Comparison of ENCODE assay signal across 15 cellular contexts in the genomic region with DNA sequence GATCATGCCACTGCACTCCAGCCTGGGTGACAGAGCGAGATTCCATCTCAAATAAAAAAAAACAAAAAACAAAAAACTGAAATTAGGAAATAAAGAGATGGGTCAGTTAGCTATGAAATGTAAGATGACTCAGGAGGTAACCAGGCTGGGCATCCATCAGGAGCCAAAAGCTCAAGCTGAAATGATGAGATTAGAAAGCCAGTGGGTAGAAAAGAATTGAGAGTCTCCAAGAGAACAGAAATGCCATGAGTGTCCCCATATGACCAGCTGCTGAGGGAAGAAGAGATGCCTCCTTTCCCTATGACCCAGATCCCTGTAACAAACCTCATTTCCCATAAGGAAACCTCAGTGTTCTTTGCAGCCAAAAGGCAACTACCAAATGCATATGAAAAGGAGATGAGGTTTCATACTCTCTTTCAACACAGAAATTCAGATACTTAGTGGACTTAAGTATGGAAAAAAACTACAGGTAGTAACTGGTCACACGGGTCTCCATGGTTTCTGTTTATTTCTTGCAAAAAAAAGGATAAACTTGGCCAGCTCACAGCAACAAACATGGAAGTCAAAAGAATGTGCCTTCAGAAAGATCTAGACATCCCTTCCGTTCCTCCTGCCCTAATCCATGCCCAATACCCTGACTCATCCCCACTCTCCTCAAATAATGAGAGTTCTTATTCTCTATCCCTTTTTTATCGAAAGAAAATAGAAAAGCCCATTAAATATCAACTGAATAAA. TPM values are rescaled to one million over a fixed set of nuclear protein-coding genes. Genes with fewer than 3 reads are reported as not detected.
DNase-seq lines count a peak whose midpoint lies in the region; ATAC-seq, FAIRE-seq and TF ChIP-seq lines count a peak whose summit lies in the region.
"Had no signal": no experiment of that assay in that cellular context is flagged by ENCODE, and none has a peak within 500 bp of the region (broad histone marks: within the 10 kb centered on the region; RNA-seq: fewer than 3 reads in every experiment).

No MANE protein-coding gene starts in this region.

- H3K4me1 ChIP-seq in keratinocyte (ENCODE audit: control insufficient read depth, extremely low read depth, insufficient read depth, low read length) (peaks cover 30% of the 10 kb centered on the region), body of pancreas (peaks cover 75% of the 10 kb centered on the region)

- no peak overlapping the region for H3K4me3 Mint-ChIP-seq in central memory CD8-positive, alpha-beta T cell
- no peak overlapping the region for H3K4me3 Mint-ChIP-seq in CD4-positive, alpha-beta T cell
- H3K4me3 Mint-ChIP-seq: memory B cell had no signal

- H3K27ac ChIP-seq in keratinocyte (ENCODE audit: control insufficient read depth, insufficient read depth, low read length) (peak overlapping the region; percentile 53), body of pancreas (no peak overlapping the region)
- no peak overlapping the region for H3K27ac ChIP-seq in CD4-positive, alpha-beta T cell (ENCODE audit: low read depth, low read length)

- intact Hi-C loops in CD4-positive, alpha-beta T cell (cut with DNase I, micrococcal nuclease), result no loop called here
- intact Hi-C loops in body of pancreas (cut with DNase I), result no loop called here

- peak; percentile 44 for DNase-seq in AG09309 (ENCODE audit: low read depth)
- peak; percentile 82 for DNase-seq in LHCN-M2 (ENCODE audit: low read depth)
- DNase-seq in central memory CD8-positive, alpha-beta T cell (ENCODE audit: low spot score in 2 of 2), result no peak
- DNase-seq in keratinocyte (ENCODE audit: low read depth, low spot score), result no peak
- DNase-seq in NCI-H510A treated with DMSO at 0.1 percent for 48 hours (lab: John Stamatoyannopoulos, UW), result no peak
- no peak for DNase-seq in CD4-positive, alpha-beta T cell
- DNase-seq in body of pancreas, result no peak
- no peak for DNase-seq in stimulated activated naive CD4-positive, alpha-beta T cell (lab: John Stamatoyannopoulos, UW)
- DNase-seq: activated CD4-positive, alpha-beta T cell treated with anti-CD3 and anti-CD28 coated beads, Interleukin-2, amount 50 U/mL, for 4 hours; KG1; NCI-H187 treated with DMSO at 0.1 percent for 48 hours; NCI-H69; nucleus accumbens had no signal

- no peaks in the 10 kb centered on the region for H3K9me3 Mint-ChIP-seq in central memory CD8-positive, alpha-beta T cell
- no peaks in the 10 kb centered on the region for H3K9me3 Mint-ChIP-seq in CD4-positive, alpha-beta T cell
- H3K9me3 Mint-ChIP-seq: memory B cell had no signal

- dilution Hi-C loops in keratinocyte (cut with MboI; ENCODE audit: extremely low pct_ligation_motif_present, low sequenced_read_pairs), result no loop called here

- peaks cover 33% of the 10 kb centered on the region for H3K4me1 Mint-ChIP-seq in central memory CD8-positive, alpha-beta T cell
- H3K4me1 Mint-ChIP-seq in CD4-positive, alpha-beta T cell (ENCODE audit: low read depth), result peaks cover 3% of the 10 kb centered on the region

- H3K9me3 ChIP-seq in keratinocyte (ENCODE audit: control insufficient read depth, low read depth, low read length) (no peaks in the 10 kb centered on the region), body of pancreas (no peaks in the 10 kb centered on the region)
- H3K9me3 ChIP-seq in CD4-positive, alpha-beta T cell (ENCODE audit: control insufficient read depth, low read length), result no peaks in the 10 kb centered on the region

- no peaks in the 10 kb centered on the region for H4K20me1 ChIP-seq in keratinocyte (ENCODE audit: control insufficient read depth, extremely low read depth, insufficient read depth, low read length)

- TF ChIP-seq POLR2A in body of pancreas (IDR thresholded peaks at IDR 0.05), result no peak

- peaks cover 89% of the 10 kb centered on the region for H3K79me2 ChIP-seq in keratinocyte (ENCODE audit: control insufficient read depth, insufficient read depth, low read length)

- CTCF ChIA-PET in CD4-positive, alpha-beta T cell (lab: Charles Lee), result interaction anchor here (0.8 kb wide), 1 partner anchor 23 kb away, joined by 3 read pairs; no protein-coding TSS in a partner anchor

- no peak overlapping the region for H3K4me2 ChIP-seq in keratinocyte (ENCODE audit: control insufficient read depth, extremely low read depth, insufficient read depth, low read depth, low read length)

- no peaks in the 10 kb centered on the region for H3K27me3 Mint-ChIP-seq in central memory CD8-positive, alpha-beta T cell
- H3K27me3 Mint-ChIP-seq in CD4-positive, alpha-beta T cell, result no peaks in the 10 kb centered on the region
- H3K27me3 Mint-ChIP-seq: memory B cell had no signal

- no peak for ATAC-seq in central memory CD8-positive, alpha-beta T cell (replicated peaks; ENCODE audit: extremely low read depth, poor library complexity, severe bottlenecking)
- ATAC-seq in CD4-positive, alpha-beta T cell (ENCODE audit: poor library complexity), result no peak
- no peak for ATAC-seq in body of pancreas
- ATAC-seq: Right ventricle myocardium inferior had no signal

- no peak for FAIRE-seq in keratinocyte (lab: Jason Lieb, UNC)

- no peak overlapping the region for H3K9ac ChIP-seq in keratinocyte (ENCODE audit: control insufficient read depth, extremely low read depth, insufficient read depth, low read length)

- H3K36me3 Mint-ChIP-seq in central memory CD8-positive, alpha-beta T cell (ENCODE audit: insufficient read depth), result peaks cover 1% of the 10 kb centered on the region
- no peaks in the 10 kb centered on the region for H3K36me3 Mint-ChIP-seq in CD4-positive, alpha-beta T cell (ENCODE audit: low read depth)

- H2AFZ ChIP-seq in keratinocyte (ENCODE audit: control insufficient read depth, low read length), result no peak overlapping the region

- POLR2A ChIA-PET in CD4-positive, alpha-beta T cell (lab: Charles Lee), result interaction anchor here (0.6 kb wide), 1 partner anchor 446 kb away, joined by 3 read pairs; no protein-coding TSS in a partner anchor

- H3K27ac Mint-ChIP-seq in central memory CD8-positive, alpha-beta T cell (ENCODE audit: low read depth), result peak overlapping the region; percentile 61
- no peak overlapping the region for H3K27ac Mint-ChIP-seq in CD4-positive, alpha-beta T cell
- H3K27ac Mint-ChIP-seq: memory B cell had no signal

- peaks cover 0 to 17% of the 10 kb centered on the region in 2 experiments for H3K36me3 ChIP-seq in keratinocyte (ENCODE audit: control insufficient read depth in 2 of 2, extremely low read depth in 1 of 2, insufficient read depth in 2 of 2, low read length in 2 of 2)
- no peaks in the 10 kb centered on the region for H3K36me3 ChIP-seq in body of pancreas (replicated peaks in 1 of 2; ENCODE audit: insufficient read depth in 1 of 2, low read depth in 2 of 2)

- no peak overlapping the region for H3K4me3 ChIP-seq in AG09309 (ENCODE audit: control insufficient read depth, low read depth, low read length)
- H3K4me3 ChIP-seq in keratinocyte (ENCODE audit: control insufficient read depth in 2 of 3, extremely low read depth in 1 of 3, insufficient read depth in 2 of 3, low read depth in 1 of 3, low read length in 3 of 3), result no peak overlapping the region
- H3K4me3 ChIP-seq in body of pancreas, result no peak overlapping the region

- TF ChIP-seq CTCF in AG09309 (IDR thresholded peaks at IDR 0.05; ENCODE audit: control insufficient read depth, insufficient read depth, low read depth, low read length, missing control alignments) (no peak), keratinocyte (optimal IDR thresholded peaks at IDR 0.05 in 1 of 3, IDR thresholded peaks at IDR 0.05 in 1 of 3, conservative IDR thresholded peaks at IDR 0.05 in 1 of 3; ENCODE audit: extremely low read depth in 1 of 3, insufficient read depth in 2 of 3, low read length in 3 of 3) (no peak), body of pancreas (IDR thresholded peaks at IDR 0.05) (no peak)
- TF ChIP-seq CTCF in CD4-positive, alpha-beta T cell (IDR thresholded peaks at IDR 0.05), result no peak

- 76 to 78% methylated on average over 4 of the region's 4 CpGs for WGBS in body of pancreas, 2 donors

- peaks cover 2% of the 10 kb centered on the region for H3K9me1 ChIP-seq in keratinocyte (ENCODE audit: control insufficient read depth, extremely low read depth, insufficient read depth, low read length)

- H3K27me3 ChIP-seq in keratinocyte (ENCODE audit: control insufficient read depth, extremely low read depth, insufficient read depth, low read length) (no peaks in the 10 kb centered on the region), body of pancreas (no peaks in the 10 kb centered on the region)
- H3K27me3 ChIP-seq in CD4-positive, alpha-beta T cell (ENCODE audit: control insufficient read depth, insufficient read depth, low read length), result no peaks in the 10 kb centered on the region

RNA-seq across cellular contexts. Expression of a gene that starts 8.1 kb away (rescaled TPM):
- total RNA-seq in LHCN-M2 (2014; rRNA removed), result 96.8 and 101 TPM in 2 replicates
- 18.1 TPM for polyA plus RNA-seq in LHCN-M2 (2012)
- 7.1 to 22.0 TPM (median 17.7 TPM) in 3 replicates for polyA plus RNA-seq in keratinocyte
- 2.6 TPM for polyA plus RNA-seq in keratinocyte (2011; ENCODE audit: low read depth)
- polyA plus RNA-seq in keratinocyte (2011; cell fraction: cytosol; rRNA removed), result 8.0 and 12.3 TPM in 2 replicates
- polyA plus RNA-seq in keratinocyte (2011; cell fraction: nucleus; rRNA removed), result 6.6 and 7.7 TPM in 2 replicates
- 2.5 and 24.4 TPM in 2 replicates for polyA plus RNA-seq in keratinocyte (2012; ENCODE audit: low replicate concordance)
- polyA minus RNA-seq in keratinocyte, result 6.2 to 21.2 TPM (median 11.5 TPM) in 3 replicates
- polyA minus RNA-seq in keratinocyte (2011; cell fraction: cytosol; rRNA and poly(A)+ RNA removed), result 11.3 TPM
- 10.1 and 18.2 TPM in 2 replicates for polyA minus RNA-seq in keratinocyte (2011; cell fraction: nucleus; rRNA and poly(A)+ RNA removed)
- total RNA-seq in CD4-positive, alpha-beta T cell, result 1 to 10 TPM in 1 of 2 experiments, under 1 TPM in 1; 0.71 to 1.3 TPM
- 10 to 100 TPM; 16.2 to 30.6 TPM for total RNA-seq in body of pancreas

Comparison
In these comparisons a context has a peak if more than half of its experiments do, and no peak if none do; other contexts are left out.
1. DNase-seq: peak in AG09309 (single experiment) and LHCN-M2 (single experiment); none in central memory CD8-positive, alpha-beta T cell (0 of 2), keratinocyte (single experiment), NCI-H510A treated with DMSO at 0.1 percent for 48 hours (single experiment), CD4-positive, alpha-beta T cell (0 of 10), body of pancreas (0 of 4) and stimulated activated naive CD4-positive, alpha-beta T cell (0 of 6).
2. RNA of a gene that starts 8.1 kb away (total RNA-seq): 96.8 to 101 TPM in LHCN-M2 and 16.2 to 30.6 TPM in body of pancreas; 0.71 to 1.3 TPM in CD4-positive, alpha-beta T cell; every median in the first group is over 4 times any median in the second.